In genomic region chr15:62769604-62770003, GRCh38 we compare ENCODE assay signal across 18 cellular contexts.
DNase-seq lines count a peak whose midpoint lies in the region; ATAC-seq and TF ChIP-seq lines count a peak whose summit lies in the region.
"Had no signal": no experiment of that assay in that cellular context is flagged by ENCODE, and none has a peak within 500 bp of the region (broad histone marks: within the 10 kb centered on the region; RNA-seq: fewer than 3 reads in every experiment).

No MANE protein-coding gene starts in this region.

- TF ChIP-seq CTCF in mammary epithelial cell (conservative IDR thresholded peaks at IDR 0.05 in 1 of 2, IDR thresholded peaks at IDR 0.05 in 1 of 2; ENCODE audit: extremely low read depth in 1 of 2, insufficient read depth in 1 of 2, low read depth in 1 of 2, low read length in 2 of 2): no peak

- H2AK5ac ChIP-seq in mesenchymal stem cell (ENCODE audit: low read length, severe bottlenecking): no peak overlapping the region

- H2BK120ac ChIP-seq in mesenchymal stem cell (ENCODE audit: low read depth, low read length): no peak overlapping the region

- H2BK12ac ChIP-seq in mesenchymal stem cell (ENCODE audit: low read length in 2 of 2): peak overlapping the region in 1 of 2 experiments; percentile 61

- H3K9me3 ChIP-seq in mammary epithelial cell (replicated peaks; ENCODE audit: insufficient read depth, low read length) (no peaks in the 10 kb centered on the region), mesenchymal stem cell (ENCODE audit: control insufficient read depth, low read length) (no peaks in the 10 kb centered on the region)
- H3K9me3 ChIP-seq: esophagus muscularis mucosa, pancreas, transverse colon had no signal

- H3K9ac ChIP-seq in mammary epithelial cell (ENCODE audit: insufficient read depth, low read length): no peak overlapping the region
- H3K9ac ChIP-seq in mesenchymal stem cell (ENCODE audit: low read length): peak overlapping the region; percentile 2

- DNase-seq in COLO829 (ENCODE audit: low spot score) (peak; percentile 4), NCI-H2227 (lab: John Stamatoyannopoulos, UW; ENCODE audit: unreplicated experiment) (peak; percentile 15), mammary epithelial cell (peak; percentile 84), mesenchymal stem cell (peak; percentile 63), NCI-H1048 (lab: John Stamatoyannopoulos, UW) (no peak), NCI-H1417 treated with DMSO at 0.1 percent for 48 hours (lab: John Stamatoyannopoulos, UW) (no peak)
- DNase-seq: activated B cell treated with CpG ODN at 0.5 μM for 24 hours; activated CD8-positive, alpha-beta memory T cell treated with anti-CD3 and anti-CD28 coated beads, Interleukin-2, amount 10 ng/mL, durations not matched to agents 7 days and 5 days; cerebellar nuclear complex; DMS53; Kasumi-1; NCI-H2081 treated with DMSO at 0.1 percent for 48 hours; pancreas; transverse colon had no signal

- no peaks in the 10 kb centered on the region for H3K79me1 ChIP-seq in mesenchymal stem cell (replicated peaks; ENCODE audit: low read length, poor library complexity, severe bottlenecking)

- in situ Hi-C loops in mammary epithelial cell (cut with MboI; ENCODE audit: low sequenced_read_pairs in 2 of 2): no loop called here

- ATAC-seq in GM21717 (IDR thresholded peaks at IDR 0.05; ENCODE audit: unreplicated experiment) (no peak), GM21390 (IDR thresholded peaks at IDR 0.05; ENCODE audit: unreplicated experiment) (no peak)
- ATAC-seq: activated CD8-positive, alpha-beta memory T cell treated with anti-CD3 and anti-CD28 coated beads, Interleukin-2, amount 10 ng/mL, durations not matched to agents 7 days and 5 days; GM12878; pancreas had no signal

- no peak overlapping the region for H3K18ac ChIP-seq in mesenchymal stem cell (ENCODE audit: low read depth in 1 of 2, low read length in 2 of 2)

- no peaks in the 10 kb centered on the region for H4K20me1 ChIP-seq in mammary epithelial cell (ENCODE audit: insufficient read depth, low read length)

- BruUV-seq in mammary epithelial cell (replicated peaks; lab: Mats Ljungman, UMichigan): no TSS peak

- H3K14ac ChIP-seq in mesenchymal stem cell (ENCODE audit: low read length in 2 of 2): no peak overlapping the region

- H2AFZ ChIP-seq in mammary epithelial cell (ENCODE audit: low read depth, low read length) (no peak overlapping the region), mesenchymal stem cell (ENCODE audit: low read depth, low read length) (no peak overlapping the region)

- intact Hi-C loops in mammary epithelial cell (cut with micrococcal nuclease): no loop called here

- no peak overlapping the region for H2BK5ac ChIP-seq in mesenchymal stem cell (ENCODE audit: low read depth, low read length, poor library complexity, severe bottlenecking)

- no peak overlapping the region for H3K23ac ChIP-seq in mesenchymal stem cell (ENCODE audit: low read length in 2 of 2)

- H3K79me2 ChIP-seq in mammary epithelial cell (ENCODE audit: insufficient read depth, low read length): no peaks in the 10 kb centered on the region

- no peak overlapping the region for H4K91ac ChIP-seq in mesenchymal stem cell (ENCODE audit: low read length)

- no peak overlapping the region for H4K8ac ChIP-seq in mesenchymal stem cell (ENCODE audit: low read length)

- 56% methylated on average over 3 of the region's 3 CpGs for WGBS in mammary epithelial cell (ENCODE audit: low coverage, missing lambda C conversion rate)
- WGBS in mesenchymal stem cell: 43% methylated on average over 3 of the region's 3 CpGs

- H3K27me3 ChIP-seq in mammary epithelial cell (ENCODE audit: insufficient read depth, low read length): no peaks in the 10 kb centered on the region
- H3K27me3 ChIP-seq in mesenchymal stem cell (ENCODE audit: control insufficient read depth in 1 of 2, insufficient read depth in 1 of 2, low read length in 2 of 2): no peaks in the 10 kb centered on the region
- H3K27me3 ChIP-seq: esophagus muscularis mucosa, pancreas, transverse colon had no signal

- no peaks in the 10 kb centered on the region for H3K36me3 ChIP-seq in mammary epithelial cell (ENCODE audit: insufficient read depth, low read length)
- peaks cover 5 to 91% of the 10 kb centered on the region in 2 experiments for H3K36me3 ChIP-seq in mesenchymal stem cell (ENCODE audit: control insufficient read depth in 1 of 2, insufficient read depth in 2 of 2, low read depth in 1 of 2, low read length in 2 of 2)
- H3K36me3 ChIP-seq: pancreas had no signal

- CTCF ChIA-PET in mammary epithelial cell (lab: Charles Lee; ENCODE audit: low non-redundant PET): no interaction called here

- dilution Hi-C loops in mammary epithelial cell (cut with HindIII; ENCODE audit: low sequenced_read_pairs): loop anchor here (5.0 kb wide), 1 partner anchor 78 kb away; no protein-coding TSS in a partner anchor

- H3K4me2 ChIP-seq in mammary epithelial cell (ENCODE audit: insufficient read depth, low read depth, low read length): peak overlapping the region; percentile 25
- no peak overlapping the region for H3K4me2 ChIP-seq in mesenchymal stem cell (ENCODE audit: low read length, poor library complexity, severe bottlenecking)

- no peak overlapping the region for H3K4me3 ChIP-seq in mammary epithelial cell (replicated peaks in 1 of 3; ENCODE audit: insufficient read depth in 1 of 3, low read depth in 2 of 3, low read length in 3 of 3)
- no peak overlapping the region for H3K4me3 ChIP-seq in mesenchymal stem cell (ENCODE audit: insufficient read depth in 1 of 2, low read depth in 1 of 2, low read length in 2 of 2)
- H3K4me3 ChIP-seq: esophagus muscularis mucosa, GM12878, pancreas, transverse colon had no signal

- H3K4me1 ChIP-seq in mammary epithelial cell (ENCODE audit: insufficient read depth, low read length): peaks cover 31% of the 10 kb centered on the region
- peaks cover 14% of the 10 kb centered on the region for H3K4me1 ChIP-seq in mesenchymal stem cell (ENCODE audit: control insufficient read depth, insufficient read depth, low read depth, low read length)
- H3K4me1 ChIP-seq: pancreas, transverse colon had no signal

- H3K27ac ChIP-seq in mammary epithelial cell (ENCODE audit: insufficient read depth, low read depth, low read length): peak overlapping the region; percentile 62
- H3K27ac ChIP-seq in mesenchymal stem cell (ENCODE audit: low read length, poor library complexity, severe bottlenecking): peak overlapping the region; percentile 20
- H3K27ac ChIP-seq: esophagus muscularis mucosa, pancreas, transverse colon had no signal

- no peak overlapping the region for H2BK15ac ChIP-seq in mesenchymal stem cell (ENCODE audit: low read depth, poor library complexity, severe bottlenecking)

- no peak overlapping the region for H3K4ac ChIP-seq in mesenchymal stem cell (ENCODE audit: low read depth in 1 of 2, low read length in 2 of 2)

Comparison
In these comparisons a context has a peak if more than half of its experiments do, and no peak if none do; other contexts are left out.
1. DNase-seq: peak in COLO829 (single experiment), NCI-H2227 (single experiment), mammary epithelial cell (single experiment) and mesenchymal stem cell (single experiment); none in NCI-H1048 (single experiment) and NCI-H1417 treated with DMSO at 0.1 percent for 48 hours (single experiment).